Comparison of ENCODE assay signal across 9 cellular contexts in genomic region chr21:34882719-34883131, GRCh38.
DNase-seq lines count a peak whose midpoint lies in the region; ATAC-seq and TF ChIP-seq lines count a peak whose summit lies in the region.
"Had no signal": no experiment of that assay in that cellular context is flagged by ENCODE, and none has a peak within 500 bp of the region (broad histone marks: within the 10 kb centered on the region; RNA-seq: fewer than 3 reads in every experiment).

No MANE protein-coding gene starts in this region.

- TF ChIP-seq POLR2A in gastroesophageal sphincter (IDR thresholded peaks at IDR 0.05) = no peak

- TF ChIP-seq CTCF in AG04449 (IDR thresholded peaks at IDR 0.05; ENCODE audit: insufficient read depth, low read length, missing control alignments) (no peak), RWPE2 (IDR thresholded peaks at IDR 0.05; ENCODE audit: poor library complexity, severe bottlenecking) (no peak), gastroesophageal sphincter (IDR thresholded peaks at IDR 0.05) (no peak), A673 (conservative IDR thresholded peaks at IDR 0.05; ENCODE audit: low read depth, low read length) (no peak)

- no peak for TF ChIP-seq EP300 in gastroesophageal sphincter (IDR thresholded peaks at IDR 0.05)

- BruUV-seq in A673 (replicated peaks; lab: Mats Ljungman, UMichigan) = no TSS peak

- H3K4me1 ChIP-seq in RWPE2 (ENCODE audit: insufficient read depth, poor library complexity, severe bottlenecking) (peaks cover 49% of the 10 kb centered on the region), gastroesophageal sphincter (peaks cover 0 to 20% (median 8%) of the 10 kb centered on the region in 3 donors), A673 (ENCODE audit: insufficient read depth, low read length, poor library complexity, severe bottlenecking) (no peaks in the 10 kb centered on the region)

- intact Hi-C loops in A673 (cut with micrococcal nuclease; ENCODE audit: unreplicated experiment) = loop anchor here (5.0 to 10.0 kb wide), 2 partner anchors 135 to 1052 kb away; no protein-coding TSS in a partner anchor

- H3K27me3 ChIP-seq in RWPE2 (ENCODE audit: insufficient read depth, poor library complexity, severe bottlenecking) (no peaks in the 10 kb centered on the region), gastroesophageal sphincter (peaks cover 62% of the 10 kb centered on the region), A673 (replicated peaks; ENCODE audit: insufficient read depth, low read depth, low read length, poor library complexity) (peaks cover 74% of the 10 kb centered on the region)

- POLR2A ChIA-PET in AG04449 (lab: Yijun Ruan, JAX) (no interaction called here), A673 (lab: Charles Lee; ENCODE audit: low non-redundant PET) (no interaction called here)

- H3K36me3 ChIP-seq in RWPE2 (ENCODE audit: low read depth) = peaks cover 88% of the 10 kb centered on the region
- no peaks in the 10 kb centered on the region for H3K36me3 ChIP-seq in gastroesophageal sphincter
- no peaks in the 10 kb centered on the region for H3K36me3 ChIP-seq in A673 (ENCODE audit: insufficient read depth, low read length, poor library complexity, severe bottlenecking)

- peak; percentile 52 for ATAC-seq in GM21381 (IDR thresholded peaks at IDR 0.05; ENCODE audit: unreplicated experiment)
- ATAC-seq in RWPE2 (ENCODE audit: low read depth) = no peak
- peak; percentile 41 for ATAC-seq in gastroesophageal sphincter
- no peak for ATAC-seq in HG03025 (IDR thresholded peaks at IDR 0.05; ENCODE audit: low FRiP score, unreplicated experiment)

- CTCF ChIA-PET in AG04449 (lab: Yijun Ruan, JAX) = interaction anchor here (0.7 to 2.6 kb wide), 3 partner anchors 137 to 493 kb away, joined by 3 to 15 read pairs (median 3); no protein-coding TSS in a partner anchor
- CTCF ChIA-PET in A673 (lab: Charles Lee) = no interaction called here

- DNase-seq in AG04449 (ENCODE audit: low read depth, low spot score) = no peak
- no peak for DNase-seq in RWPE2 (ENCODE audit: low spot score)
- no peak for DNase-seq in stimulated activated naive CD4-positive, alpha-beta T cell treated with Interleukin-2 at 50 U/mL for 16 hours (lab: John Stamatoyannopoulos, UW)
- DNase-seq in HK-2 (ENCODE audit: unreplicated experiment) = no peak
- DNase-seq in A673 (ENCODE audit: low spot score) = no peak

- 60 to 67% methylated on average over 1 to 2 of the region's 2 CpGs for WGBS in gastroesophageal sphincter (ENCODE audit: low coverage in 1 of 2), 2 donors

- H3K9me3 ChIP-seq in RWPE2 (ENCODE audit: severe bottlenecking) (no peaks in the 10 kb centered on the region), gastroesophageal sphincter (no peaks in the 10 kb centered on the region), A673 (ENCODE audit: low read depth, low read length, poor library complexity, severe bottlenecking) (no peaks in the 10 kb centered on the region)

- H3K27ac ChIP-seq in RWPE2 (ENCODE audit: poor library complexity, severe bottlenecking) = peak overlapping the region; percentile 99
- no peak overlapping the region for H3K27ac ChIP-seq in gastroesophageal sphincter
- H3K27ac ChIP-seq in A673 (ENCODE audit: low read depth, low read length, poor library complexity, severe bottlenecking) = no peak overlapping the region
- H3K27ac ChIP-seq: SK-N-MC had no signal

- H3K4me3 ChIP-seq in AG04449 (ENCODE audit: low read depth, low read length) (peak overlapping the region; percentile 83), RWPE2 (ENCODE audit: severe bottlenecking) (peak overlapping the region; percentile 84), gastroesophageal sphincter (no peak overlapping the region), A673 (ENCODE audit: low read depth, low read length, poor library complexity, severe bottlenecking) (no peak overlapping the region)
- H3K4me3 ChIP-seq: SK-N-MC had no signal

Comparison
In these comparisons a context has a peak if more than half of its experiments do, and no peak if none do; other contexts are left out.
1. H3K4me3 ChIP-seq: peak in AG04449 (single experiment) and RWPE2 (single experiment); none in gastroesophageal sphincter (0 of 2) and A673 (single experiment).
2. ATAC-seq: peak in GM21381 (single experiment) and gastroesophageal sphincter (single experiment); none in RWPE2 (single experiment) and HG03025 (single experiment).